In genomic region chr9:93920401-93920800, GRCh38 we compare ENCODE assay signal across 5 cellular contexts. TPM values are rescaled to one million over a fixed set of nuclear protein-coding genes. Genes with fewer than 3 reads are reported as not detected.
"Had no signal": no experiment of that assay in that cellular context is flagged by ENCODE, and none has a peak within 500 bp of the region (broad histone marks: within the 10 kb centered on the region; RNA-seq: fewer than 3 reads in every experiment).

No MANE protein-coding gene starts in this region.

- H3K27ac Mint-ChIP-seq: GM23338 had no signal

- H3K4me2 ChIP-seq: GM23338 had no signal

- H3K9me3 Mint-ChIP-seq: GM23338, H9 had no signal

- H2AFZ ChIP-seq: GM23338 had no signal

- DNase-seq: H9, HCEC 1CT, IMR-90 had no signal

- H3K4me3 ChIP-seq: GM23338, K562 had no signal

- H3K4me3 Mint-ChIP-seq: GM23338, H9 had no signal

RNA-seq across cellular contexts. Expression of gene BARX1, which starts 34.8 kb away (rescaled TPM):
- polyA plus RNA-seq: IMR-90, K562 had no signal
